In genomic region chr10:42609872-42610271, GRCh38 we compare ENCODE assay signal across 19 cellular contexts.
"Had no signal": no experiment of that assay in that cellular context is flagged by ENCODE, and none has a peak within 500 bp of the region (broad histone marks: within the 10 kb centered on the region; RNA-seq: fewer than 3 reads in every experiment).

No MANE protein-coding gene starts in this region.

- H3K9me3 Mint-ChIP-seq: immature natural killer cell had no signal

- H3K27me3 Mint-ChIP-seq: activated naive CD8-positive, alpha-beta T cell treated with anti-CD3 and anti-CD28 coated beads for 36 hours; T-cell had no signal

- H3K4me3 Mint-ChIP-seq: activated naive CD8-positive, alpha-beta T cell treated with anti-CD3 and anti-CD28 coated beads for 36 hours; activated T-helper 1 cell treated with anti-CD3 and anti-CD28 coated beads, Interleukin-12 subunit alpha, Interleukin-12 subunit beta, Interleukin-2, Interleukin-4 antibody, amounts not matched to agents 30 ng/mL and 10 ng/mL and 1 ng/mL, durations not matched to agents 14 hours and 24 hours and 36 hours; immature natural killer cell; T-cell had no signal

- DNase-seq: activated CD4-positive, alpha-beta T cell treated with anti-CD3 and anti-CD28 coated beads, Interleukin-2, amount 50 U/mL, for 4 hours; activated CD4-positive, CD25-positive, alpha-beta regulatory T cell treated with anti-CD3 and anti-CD28 coated beads, Interleukin-2, amount 50 U/mL, for 72 hours; activated naive CD4-positive, alpha-beta T cell; activated naive CD8-positive, alpha-beta T cell treated with anti-CD3 and anti-CD28 coated beads for 36 hours; activated T-cell treated with anti-CD3 and anti-CD28 coated beads for 4 hours; amniotic stem cell; effector CD4-positive, alpha-beta T cell; immature natural killer cell; kidney glomerular epithelial cell; left ventricle myocardium superior; psoas muscle; right cardiac atrium; stimulated activated CD4-positive, alpha-beta T cell treated with anti-CD3 and anti-CD28 coated beads, Interleukin-2, amount 100 ng/mL, for 24 hours; stomach; T-cell; T1000; trophoblast cell had no signal

- H3K27ac Mint-ChIP-seq: activated naive CD8-positive, alpha-beta T cell treated with anti-CD3 and anti-CD28 coated beads for 36 hours; activated T-helper 1 cell treated with anti-CD3 and anti-CD28 coated beads, Interleukin-12 subunit alpha, Interleukin-12 subunit beta, Interleukin-2, Interleukin-4 antibody, amounts not matched to agents 30 ng/mL and 10 ng/mL and 1 ng/mL, durations not matched to agents 14 hours and 24 hours and 36 hours; T-cell had no signal

- H3K27ac ChIP-seq: esophagus muscularis mucosa, psoas muscle, stomach had no signal

- H3K27me3 ChIP-seq: esophagus muscularis mucosa, stomach had no signal

- ATAC-seq: left ventricle myocardium superior, psoas muscle, right cardiac atrium, T-cell had no signal

- H3K9me3 ChIP-seq: esophagus muscularis mucosa, psoas muscle had no signal

- H3K4me1 ChIP-seq: esophagus muscularis mucosa, psoas muscle, stomach had no signal

- H3K4me3 ChIP-seq: esophagus muscularis mucosa, psoas muscle, stomach had no signal
